ENCODE assay signal across 8 cellular contexts in the genomic region with DNA sequence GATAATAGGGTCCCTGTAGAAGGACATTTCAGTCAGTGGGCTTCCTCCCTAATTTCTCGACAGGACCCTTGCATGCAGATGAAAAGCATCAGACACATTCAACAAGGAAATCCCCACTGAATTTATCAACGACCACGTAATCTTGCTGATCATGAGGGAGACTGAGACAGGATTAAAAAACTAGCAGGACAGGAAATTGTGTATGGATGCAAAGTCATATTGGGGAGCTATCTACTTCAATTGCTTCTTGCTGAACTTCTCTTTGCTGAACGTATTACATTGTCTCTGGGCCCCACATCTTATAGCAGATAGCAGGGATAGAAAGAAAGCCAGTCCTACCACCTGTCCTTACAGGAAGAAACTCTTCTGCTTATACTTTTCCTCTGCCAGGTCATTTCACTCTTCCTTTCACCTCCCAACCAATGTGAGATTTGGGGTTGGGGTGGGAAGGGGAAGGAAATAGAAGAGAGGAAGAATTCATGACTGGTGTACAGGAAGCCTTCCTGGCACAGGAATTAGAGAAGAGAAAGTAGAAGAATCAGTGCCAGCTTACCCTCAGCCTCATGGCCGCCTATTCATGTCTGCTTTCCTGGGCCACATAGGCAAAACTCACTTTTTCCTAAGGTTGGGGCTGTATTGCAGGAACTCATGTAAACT.
DNase-seq lines count a peak whose midpoint lies in the region; ATAC-seq and TF ChIP-seq lines count a peak whose summit lies in the region.

No MANE protein-coding gene starts in this region.

- H3K27ac ChIP-seq in 22Rv1 (peak overlapping the region; percentile 70), SJSA1 (peak overlapping the region; percentile 84), gastroesophageal sphincter (peak overlapping the region; percentile 27 to 80 (median 74)), parathyroid adenoma (peak overlapping the region; percentile 80)

- peak overlapping the region; percentile 42 for H2AFZ ChIP-seq in parathyroid adenoma

- H3K4me1 Mint-ChIP-seq in activated T-cell treated with anti-CD3 and anti-CD28 coated beads, Interleukin-2, amount 50 U/mL, for 72 hours (ENCODE audit: low read depth) = peaks cover 9% of the 10 kb centered on the region

- H3K27me3 ChIP-seq in SJSA1 (replicated peaks) (no peaks in the 10 kb centered on the region), gastroesophageal sphincter (no peaks in the 10 kb centered on the region), parathyroid adenoma (ENCODE audit: control insufficient read depth, insufficient read depth, low read length) (no peaks in the 10 kb centered on the region)

- no peak overlapping the region for H3K4me3 ChIP-seq in SJSA1
- no peak overlapping the region for H3K4me3 ChIP-seq in gastroesophageal sphincter
- H3K4me3 ChIP-seq in parathyroid adenoma (ENCODE audit: low read depth, low read length) = peak overlapping the region; percentile 39

- no peak for TF ChIP-seq CTCF in 22Rv1 (IDR thresholded peaks at IDR 0.05)
- no peak for TF ChIP-seq CTCF in gastroesophageal sphincter (IDR thresholded peaks at IDR 0.05)
- TF ChIP-seq CTCF in parathyroid adenoma (IDR thresholded peaks at IDR 0.05) = no peak

- H3K4me1 ChIP-seq in SJSA1 (replicated peaks) (peaks cover 18% of the 10 kb centered on the region), gastroesophageal sphincter (peaks cover 9 to 33% (median 17%) of the 10 kb centered on the region in 3 donors), parathyroid adenoma (peaks cover 29% of the 10 kb centered on the region)

- peaks cover 0 to 2% of the 10 kb centered on the region in 2 donors for H3K9me3 Mint-ChIP-seq in activated T-cell treated with anti-CD3 and anti-CD28 coated beads, Interleukin-2, amount 50 U/mL, for 72 hours

- H3K4me2 ChIP-seq in parathyroid adenoma (ENCODE audit: low read length) = peak overlapping the region; percentile 61

- no peaks in the 10 kb centered on the region for H3K27me3 Mint-ChIP-seq in activated T-cell treated with anti-CD3 and anti-CD28 coated beads, Interleukin-2, amount 50 U/mL, for 72 hours (ENCODE audit: low read depth)

- no peak overlapping the region for H3K9ac ChIP-seq in parathyroid adenoma

- H3K4me3 Mint-ChIP-seq in activated T-cell treated with anti-CD3 and anti-CD28 coated beads, Interleukin-2, amount 50 U/mL, for 72 hours = no peak overlapping the region

- H3K27ac Mint-ChIP-seq in activated T-cell treated with anti-CD3 and anti-CD28 coated beads, Interleukin-2, amount 50 U/mL, for 72 hours = no peak overlapping the region

- ATAC-seq in gastroesophageal sphincter (no peak), GM18861 (IDR thresholded peaks at IDR 0.05; ENCODE audit: unreplicated experiment) (no peak)
- no peak for ATAC-seq in activated T-cell treated with anti-CD3 and anti-CD28 coated beads, Interleukin-2, amount 50 U/mL, for 72 hours (replicated peaks in 1 of 2)

- no peaks in the 10 kb centered on the region for H3K36me3 ChIP-seq in SJSA1
- H3K36me3 ChIP-seq in gastroesophageal sphincter = no peaks in the 10 kb centered on the region
- no peaks in the 10 kb centered on the region for H3K36me3 ChIP-seq in parathyroid adenoma (ENCODE audit: control insufficient read depth, insufficient read depth, low read length)

- 45 to 75% methylated on average over 4 to 5 of the region's 5 CpGs for WGBS in gastroesophageal sphincter (ENCODE audit: low coverage in 1 of 2), 2 donors

- no peaks in the 10 kb centered on the region for H3K79me2 ChIP-seq in parathyroid adenoma

- no peaks in the 10 kb centered on the region for H3K9me3 ChIP-seq in SJSA1 (replicated peaks)
- H3K9me3 ChIP-seq in gastroesophageal sphincter = peaks cover 0 to 3% (median 0%) of the 10 kb centered on the region in 3 donors
- no peaks in the 10 kb centered on the region for H3K9me3 ChIP-seq in parathyroid adenoma (ENCODE audit: control insufficient read depth, low read length)

- no peak for DNase-seq in SJSA1 (ENCODE audit: low read depth in 1 of 2, low spot score in 2 of 2)
- no peak for DNase-seq in stimulated activated CD4-positive, alpha-beta T cell treated with anti-CD3 and anti-CD28 coated beads, Interleukin-2, amount 100 ng/mL, for 24 hours
- DNase-seq in H4 (ENCODE audit: low spot score) = no peak
- no peak for DNase-seq in activated T-cell treated with anti-CD3 and anti-CD28 coated beads, Interleukin-2, amount 50 U/mL, for 72 hours

- no peak for TF ChIP-seq EP300 in gastroesophageal sphincter (IDR thresholded peaks at IDR 0.05)

- peaks cover 2 to 5% of the 10 kb centered on the region in 2 donors for H3K36me3 Mint-ChIP-seq in activated T-cell treated with anti-CD3 and anti-CD28 coated beads, Interleukin-2, amount 50 U/mL, for 72 hours (ENCODE audit: insufficient read depth in 2 of 2)

- no peak for TF ChIP-seq POLR2A in gastroesophageal sphincter (IDR thresholded peaks at IDR 0.05)
